In genomic region chr10:92291921-92292860, GRCh38 we compare ENCODE assay signal across 8 cellular contexts. TPM values are rescaled to one million over a fixed set of nuclear protein-coding genes. Genes with fewer than 3 reads are reported as not detected.
A peak's percentile ranks its signal among the peaks of the same experiment; 100 is the strongest.
DNase-seq lines count a peak whose midpoint lies in the region; ATAC-seq and TF ChIP-seq lines count a peak whose summit lies in the region.

No MANE protein-coding gene starts in this region.

- peaks cover 11% of the 10 kb centered on the region for H3F3A ChIP-seq in neural progenitor cell (ENCODE audit: low read depth)

- H3K18ac ChIP-seq in H9 (ENCODE audit: insufficient read length, low read depth, low read length), result no peak overlapping the region

- TF ChIP-seq POLR2A in gastroesophageal sphincter (IDR thresholded peaks at IDR 0.05), result no peak

- H3K27ac ChIP-seq in C4-2B, result peak overlapping the region; percentile 94
- no peak overlapping the region for H3K27ac ChIP-seq in H9 (ENCODE audit: insufficient read length, low read depth, low read length)
- peak overlapping the region; percentile 84 for H3K27ac ChIP-seq in Panc1 (ENCODE audit: low read length)
- H3K27ac ChIP-seq in gastroesophageal sphincter, result peak overlapping the region; percentile 88 to 98 (median 96)
- no peak overlapping the region for H3K27ac ChIP-seq in neural progenitor cell

- no peak overlapping the region for H3T11ph ChIP-seq in H9 (ENCODE audit: low read length)

- H3K36me3 Mint-ChIP-seq in H9 (ENCODE audit: insufficient read depth in 1 of 3, low read depth in 3 of 3) (peaks cover 6 to 29% (median 19%) of the 10 kb centered on the region in 3 experiments; a peak in 6 of 7 replicates), neural progenitor cell (peaks cover 16% of the 10 kb centered on the region)

- H3K4me1 Mint-ChIP-seq in H9, result peaks cover 15 to 18% of the 10 kb centered on the region in 2 experiments
- H3K4me1 Mint-ChIP-seq in neural progenitor cell, result peaks cover 18% of the 10 kb centered on the region

- POLR2A ChIA-PET in Panc1 (lab: Charles Lee), result interaction anchor here (0.5 to 1.0 kb wide), 2 partner anchors 10 to 14 kb away, joined by 5 to 6 read pairs; no protein-coding TSS in a partner anchor

- no peaks in the 10 kb centered on the region for H3K9me3 ChIP-seq in H9 (ENCODE audit: control insufficient read depth, low read depth, low read length)
- H3K9me3 ChIP-seq in Panc1 (ENCODE audit: control insufficient read depth, insufficient read depth, low read depth, low read length), result no peaks in the 10 kb centered on the region
- no peaks in the 10 kb centered on the region for H3K9me3 ChIP-seq in gastroesophageal sphincter
- no peaks in the 10 kb centered on the region for H3K9me3 ChIP-seq in neural progenitor cell (ENCODE audit: low read depth)

- TF ChIP-seq EP300 in gastroesophageal sphincter (IDR thresholded peaks at IDR 0.05), result no peak

- H3K27me3 Mint-ChIP-seq in H9 (ENCODE audit: low read depth) (no peaks in the 10 kb centered on the region), neural progenitor cell (ENCODE audit: insufficient read depth, low read depth) (no peaks in the 10 kb centered on the region)

- H3K4me1 ChIP-seq in H9 (ENCODE audit: insufficient read depth, low read length) (no peaks in the 10 kb centered on the region), Panc1 (ENCODE audit: control insufficient read depth, insufficient read depth, low read length) (peaks cover 6% of the 10 kb centered on the region; the same call in 1 of the 2 replicates), gastroesophageal sphincter (peaks cover 0 to 46% (median 0%) of the 10 kb centered on the region in 3 donors), neural progenitor cell (no peaks in the 10 kb centered on the region)

- no peak overlapping the region for H3K4ac ChIP-seq in H9 (ENCODE audit: low read depth, low read length)

- H4K20me1 ChIP-seq in H9 (ENCODE audit: control insufficient read depth, insufficient read depth, insufficient read length) (no peaks in the 10 kb centered on the region), neural progenitor cell (ENCODE audit: low read depth) (peaks cover 51% of the 10 kb centered on the region)

- no peak overlapping the region for H4K8ac ChIP-seq in H9 (replicated peaks; ENCODE audit: insufficient read length, low read depth, low read length)

- peaks cover 9% of the 10 kb centered on the region for H3K23me2 ChIP-seq in H9 (ENCODE audit: insufficient read length, low read depth, low read length, poor library complexity, severe bottlenecking)

- H3K27me3 ChIP-seq in H9 (ENCODE audit: insufficient read depth, low read length), result no peaks in the 10 kb centered on the region
- no peaks in the 10 kb centered on the region for H3K27me3 ChIP-seq in Panc1 (ENCODE audit: control insufficient read depth, insufficient read depth, low read length)
- no peaks in the 10 kb centered on the region for H3K27me3 ChIP-seq in gastroesophageal sphincter
- no peaks in the 10 kb centered on the region for H3K27me3 ChIP-seq in neural progenitor cell

- H3K27ac Mint-ChIP-seq in H9, result peak overlapping the region in 1 of 3 experiments; percentile 57; a peak in 1 of 7 replicates
- peak overlapping the region; percentile 72 for H3K27ac Mint-ChIP-seq in neural progenitor cell

- H3K79me2 ChIP-seq in H9 (ENCODE audit: insufficient read depth, low read length) (peaks cover 27% of the 10 kb centered on the region; the same call in 1 of the 2 replicates), neural progenitor cell (ENCODE audit: low read depth) (peaks cover 61% of the 10 kb centered on the region)

- CTCF ChIA-PET in Panc1 (lab: Charles Lee), result interaction anchor here (1.0 to 1.6 kb wide), 2 partner anchors 9 to 212 kb away, joined by 4 to 7 read pairs; no protein-coding TSS in a partner anchor

- H3K79me1 ChIP-seq in H9 (ENCODE audit: insufficient read depth, low read depth, low read length, poor library complexity, severe bottlenecking), result peaks cover 8% of the 10 kb centered on the region

- BruUV-seq in Panc1 (replicated peaks; lab: Mats Ljungman, UMichigan), result no TSS peak

- in situ Hi-C loops in Panc1 (cut with HindIII; ENCODE audit: low pct_unique_long_range_greater_than_20kb, low sequenced_read_pairs), result no loop called here

- H3K36me3 ChIP-seq in Panc1 (ENCODE audit: control insufficient read depth, insufficient read depth, low read length), result no peaks in the 10 kb centered on the region; the same call in 1 of the 2 replicates
- peaks cover 0 to 12% of the 10 kb centered on the region in 2 donors for H3K36me3 ChIP-seq in gastroesophageal sphincter
- H3K36me3 ChIP-seq in neural progenitor cell, result no peaks in the 10 kb centered on the region

- H2AK5ac ChIP-seq in H9 (ENCODE audit: insufficient read length, low read length), result no peak overlapping the region

- H2BK12ac ChIP-seq in H9 (ENCODE audit: insufficient read length, low read depth, low read length), result no peak overlapping the region

- H3K9me3 Mint-ChIP-seq in H9 (0 out of 5 replicates have a peak, but pooled peaks cover 0 to 3% of the 10 kb centered on the region in 2 experiments), neural progenitor cell (no peaks in the 10 kb centered on the region)

- no peak overlapping the region for H2BK120ac ChIP-seq in H9 (ENCODE audit: low read depth, low read length, poor library complexity, severe bottlenecking)

- no peak overlapping the region for H4K5ac ChIP-seq in H9 (ENCODE audit: insufficient read length, low read depth, low read length)

- H2BK20ac ChIP-seq in H9 (ENCODE audit: low read depth, low read length, poor library complexity, severe bottlenecking), result no peak overlapping the region

- intact Hi-C loops in Panc1 (cut with micrococcal nuclease; ENCODE audit: unreplicated experiment), result loop anchor here (1.0 to 5.0 kb wide), 3 partner anchors 50 to 205 kb away; no protein-coding TSS in a partner anchor

- H3K23ac ChIP-seq in H9 (ENCODE audit: insufficient read length, low read depth, low read length), result no peak overlapping the region

- no peak overlapping the region for H2BK15ac ChIP-seq in H9 (ENCODE audit: low read depth, low read length)

- H3K4me2 ChIP-seq in H9 (ENCODE audit: insufficient read depth, insufficient read length, low read length) (peak overlapping the region; percentile 97), neural progenitor cell (peak overlapping the region; percentile 81)

- DNase-seq in H9 (no peak), Panc1 (ENCODE audit: low read depth, low spot score) (no peak), neural progenitor cell (ENCODE audit: low spot score) (peak; percentile 56), ureter (ENCODE audit: low spot score) (peak; percentile 54), cerebellar nuclear complex (lab: John Stamatoyannopoulos, UW) (no peak)
- peak; percentile 75 for DNase-seq in activated effector memory CD4-positive, alpha-beta T cell treated with anti-CD3 and anti-CD28 coated beads, Interleukin-2, amount 50 U/mL, for 16 hours

- TF ChIP-seq CTCF in C4-2B (conservative IDR thresholded peaks at IDR 0.05), result peak; percentile 63
- peak; percentile 61 for TF ChIP-seq CTCF in H9 (conservative IDR thresholded peaks at IDR 0.05)
- TF ChIP-seq CTCF in Panc1 (IDR thresholded peaks at IDR 0.05), result peak; percentile 79
- peak; percentile 16 to 64 (median 50) for TF ChIP-seq CTCF in gastroesophageal sphincter (IDR thresholded peaks at IDR 0.05)
- peak; percentile 58 for TF ChIP-seq CTCF in neural progenitor cell (IDR thresholded peaks at IDR 0.05)

- H3K14ac ChIP-seq in H9 (ENCODE audit: insufficient read depth, low read length), result no peak overlapping the region

- H3K4me3 Mint-ChIP-seq in H9 (peak overlapping the region; percentile 80 to 94), neural progenitor cell (peak overlapping the region; percentile 91)

- no peak overlapping the region for H4K91ac ChIP-seq in H9 (ENCODE audit: insufficient read length, low read depth, low read length)

- WGBS in H9 (ENCODE audit: extremely low coverage, insufficient read length, low lambda C conversion rate), result no CpG with 5 or more reads among the region's 17 CpGs
- 0% methylated on average over 1 to 10 of the region's 17 CpGs for WGBS in gastroesophageal sphincter (ENCODE audit: low coverage in 1 of 2), 2 donors

- no peak overlapping the region for H2BK5ac ChIP-seq in H9 (ENCODE audit: insufficient read length, low read length)

- H3K56ac ChIP-seq in H9 (ENCODE audit: insufficient read length, low read depth, low read length), result no peak overlapping the region

- H3K4me3 ChIP-seq in Panc1 (ENCODE audit: low read depth in 2 of 2, low read length in 2 of 2) (peak overlapping the region; percentile 87 to 91), gastroesophageal sphincter (peak overlapping the region; percentile 94 to 97), neural progenitor cell (peak overlapping the region; percentile 98)

- ATAC-seq in Panc1 (no peak), gastroesophageal sphincter (no peak)

- H3K9ac ChIP-seq in H9 (ENCODE audit: extremely low read depth, insufficient read length, low read length) (peak overlapping the region; percentile 72), neural progenitor cell (peak overlapping the region; percentile 98)

- H2AFZ ChIP-seq in H9 (ENCODE audit: low read length) (no peak overlapping the region), neural progenitor cell (replicated peaks) (no peak overlapping the region)

RNA-seq across cellular contexts. Expression of gene MARCHF5, which starts 1.2 kb away (rescaled TPM):
- 16.7 and 17.6 TPM in 2 replicates for total RNA-seq in H9 (2021)
- 66.2 TPM for total RNA-seq in Panc1 (2021; ENCODE audit: unreplicated experiment)
- polyA plus RNA-seq in Panc1 (2012; ENCODE audit: insufficient read length), result 36.7 TPM
- 10 to 100 TPM; 11.5 to 16.0 (median 14.1) TPM for total RNA-seq in gastroesophageal sphincter
- 22.7 and 28.7 TPM in 2 replicates for total RNA-seq in neural progenitor cell (ENCODE audit: low replicate concordance)
- 34.2 TPM for total RNA-seq in ureter

RNA-seq across cellular contexts. Expression of gene CPEB3, which starts 1.3 kb away (rescaled TPM):
- total RNA-seq in H9 (2021) (1.0 and 1.1 TPM in 2 replicates), Panc1 (2021; ENCODE audit: unreplicated experiment) (2.4 TPM), gastroesophageal sphincter (10 to 100 TPM in 2 of 4 donors, 1 to 10 TPM in 2; 4.7 to 11.8 (median 9.7) TPM), neural progenitor cell (ENCODE audit: low replicate concordance) (1.3 and 2.2 TPM in 2 replicates), ureter (6.0 TPM)
- polyA plus RNA-seq in Panc1 (2012; ENCODE audit: insufficient read length), result 0.99 TPM

Comparison
In these comparisons a context has a peak if more than half of its experiments do, and no peak if none do; other contexts are left out.
1. H3K27ac ChIP-seq: peak in C4-2B (single experiment), Panc1 (single experiment) and gastroesophageal sphincter (4 of 4); none in H9 (single experiment) and neural progenitor cell (single experiment).
2. DNase-seq: peak in activated effector memory CD4-positive, alpha-beta T cell treated with anti-CD3 and anti-CD28 coated beads, Interleukin-2, amount 50 U/mL, for 16 hours (single experiment), neural progenitor cell (single experiment) and ureter (single experiment); none in H9 (single experiment), Panc1 (single experiment) and cerebellar nuclear complex (0 of 2).
3. Peak in every context shown above with its lines, with median percentiles within 50 percentile points of each other: CTCF ChIP-seq and H3K4me3 ChIP-seq.